ENCODE assay signal across 10 cellular contexts in genomic region chr7:155540553-155540952, GRCh38. TPM values are rescaled to one million over a fixed set of nuclear protein-coding genes. Genes with fewer than 3 reads are reported as not detected.
"Had no signal": no experiment of that assay in that cellular context is flagged by ENCODE, and none has a peak within 500 bp of the region (broad histone marks: within the 10 kb centered on the region; RNA-seq: fewer than 3 reads in every experiment).

No MANE protein-coding gene starts in this region.

- H3K4me3 ChIP-seq: K562 had no signal

- DNase-seq: IMR-90, KBM-7, KG1 had no signal

- H3K4me2 ChIP-seq: KMS-11 had no signal

- H3K9ac ChIP-seq: KMS-11 had no signal

- H3K27ac ChIP-seq: HL-60, KMS-11 had no signal

- ATAC-seq: HepG2, K562 had no signal

RNA-seq across cellular contexts. Expression of gene CNPY1, which starts 5.8 kb away (rescaled TPM):
- total RNA-seq: HepG2, HT-29, HT1080, IMR-90, K562 had no signal
- polyA plus RNA-seq: HepG2, IgD-negative memory B cell, IMR-90, K562 had no signal
